Comparison of ENCODE assay signal across 15 cellular contexts in the genomic region with DNA sequence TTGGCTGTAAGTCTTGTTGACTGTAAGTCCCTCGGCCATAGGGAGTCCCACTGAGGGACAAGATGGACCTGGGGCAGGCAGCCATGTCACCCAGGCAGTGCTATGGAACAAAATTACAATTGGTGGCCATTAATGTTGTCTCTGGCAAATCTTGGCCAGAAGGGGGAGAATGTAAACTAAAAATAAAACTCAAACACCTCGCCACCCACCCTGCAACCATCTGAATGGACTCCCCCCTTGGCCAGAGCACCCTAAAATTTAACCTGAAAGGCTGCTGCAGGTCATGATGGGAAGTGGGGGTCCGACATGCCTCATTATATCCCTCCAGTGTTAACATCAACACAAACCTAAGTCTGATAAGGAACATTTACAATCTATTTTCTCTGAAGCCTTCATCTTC. TPM values are rescaled to one million over a fixed set of nuclear protein-coding genes. Genes with fewer than 3 reads are reported as not detected.
DNase-seq lines count a peak whose midpoint lies in the region; FAIRE-seq and TF ChIP-seq lines count a peak whose summit lies in the region.
"Had no signal": no experiment of that assay in that cellular context is flagged by ENCODE, and none has a peak within 500 bp of the region (broad histone marks: within the 10 kb centered on the region; RNA-seq: fewer than 3 reads in every experiment).

No MANE protein-coding gene starts in this region.

- no peaks in the 10 kb centered on the region for H3K79me1 ChIP-seq in H1 (ENCODE audit: low read depth, low read length)
- H3K79me1 ChIP-seq in neuronal stem cell (ENCODE audit: low read depth, low read length): no peaks in the 10 kb centered on the region

- FAIRE-seq in H1 (lab: Jason Lieb, UNC) (peak; percentile 45), GM12892 (lab: Jason Lieb, UNC) (no peak)

- 79% methylated on average over 3 of the region's 3 CpGs; no CpG with 5 or more reads in 1 of the 2 experiments for WGBS in H1 (ENCODE audit: extremely low coverage in 1 of 2, insufficient coverage in 1 of 2, insufficient read length in 1 of 2, insufficient replicate concordance in 2 of 2, low coverage in 1 of 2, low lambda C conversion rate in 2 of 2, missing lambda C conversion rate in 1 of 2), 2 experiments
- no CpG with 5 or more reads among the region's 3 CpGs for WGBS in neuronal stem cell (ENCODE audit: extremely low coverage in 2 of 2, insufficient read length in 2 of 2, insufficient replicate concordance in 1 of 2), 2 donors

- CTCF ChIA-PET in OCI-LY7 (lab: Charles Lee; ENCODE audit: unreplicated experiment) (no interaction called here), H1 (lab: Charles Lee; ENCODE audit: partially characterized antibody) (interaction anchor here (0.7 to 5.9 kb wide), 14 partner anchors 8 to 112 kb away, joined by 3 to 69 read pairs (median 10); a partner anchor contains a TSS)

- no peaks in the 10 kb centered on the region for H3K9me2 ChIP-seq in OCI-LY7 (ENCODE audit: insufficient read depth, low read length)

- H3K9ac ChIP-seq in H1 (replicated peaks in 1 of 4; ENCODE audit: extremely low read depth in 1 of 4, low read depth in 3 of 4, low read length in 3 of 4) (no peak overlapping the region), neuronal stem cell (ENCODE audit: low read depth, low read length, poor library complexity) (no peak overlapping the region)

- no peaks in the 10 kb centered on the region for H3K36me3 ChIP-seq in OCI-LY7 (ENCODE audit: insufficient read depth, low read length)
- no peaks in the 10 kb centered on the region for H3K36me3 ChIP-seq in H1 (ENCODE audit: control insufficient read depth in 2 of 4, insufficient read depth in 4 of 4, low read length in 3 of 4)
- H3K36me3 ChIP-seq in neuronal stem cell (replicated peaks in 1 of 2; ENCODE audit: control insufficient read depth in 2 of 2, insufficient read depth in 2 of 2, low read length in 2 of 2): peaks cover 0 to 8% of the 10 kb centered on the region in 2 donors

- no peak overlapping the region for H2AFZ ChIP-seq in OCI-LY7 (ENCODE audit: low read length)
- H2AFZ ChIP-seq in H1 (ENCODE audit: low read length): no peak overlapping the region
- peak overlapping the region; percentile 15 for H2AFZ ChIP-seq in neuronal stem cell (ENCODE audit: low read length)

- H3K18ac ChIP-seq in H1 (ENCODE audit: extremely low read depth, low read length) (no peak overlapping the region), neuronal stem cell (ENCODE audit: low read length) (no peak overlapping the region)

- DNase-seq in OCI-LY7 (ENCODE audit: low spot score): no peak
- DNase-seq in H1 (ENCODE audit: low read depth in 1 of 2, low spot score in 2 of 2): no peak
- DNase-seq in neuronal stem cell (ENCODE audit: low spot score): no peak
- no peak for DNase-seq in NCI-H82 treated with DMSO at 0.1 percent for 48 hours (lab: John Stamatoyannopoulos, UW; ENCODE audit: unreplicated experiment)
- no peak for DNase-seq in NOMO-1 treated with DMSO at 0.1 percent for 48 hours (lab: John Stamatoyannopoulos, UW; ENCODE audit: unreplicated experiment)
- DNase-seq in GM12892 (ENCODE audit: insufficient read length): no peak
- DNase-seq: CD8-positive, alpha-beta T cell; HCEC 1CT; KG1; NCI-H1105; NCI-H187; NCI-H446; NCI-H774 had no signal

- H2BK120ac ChIP-seq in H1 (replicated peaks; ENCODE audit: low read depth, low read length): no peak overlapping the region
- H2BK120ac ChIP-seq in neuronal stem cell (ENCODE audit: low read depth, low read length): no peak overlapping the region

- H3K14ac ChIP-seq in H1 (ENCODE audit: insufficient read length) (no peak overlapping the region), neuronal stem cell (ENCODE audit: low read length) (no peak overlapping the region)

- H4K91ac ChIP-seq in H1 (replicated peaks; ENCODE audit: insufficient read length, low read length) (no peak overlapping the region), neuronal stem cell (ENCODE audit: low read depth, low read length, poor library complexity) (no peak overlapping the region)

- POLR2A ChIA-PET in OCI-LY7 (lab: Charles Lee): no interaction called here
- POLR2A ChIA-PET in H1 (lab: Charles Lee; ENCODE audit: partially characterized antibody): interaction anchor here (0.9 to 3.7 kb wide), 4 partner anchors 10 to 23 kb away, joined by 4 to 25 read pairs (median 13); a partner anchor contains a TSS

- TF ChIP-seq POLR2A in H1 (IDR thresholded peaks at IDR 0.05; ENCODE audit: control extremely low read depth in 1 of 2, low read depth in 2 of 2, low read length in 2 of 2) (no peak), GM12892 (IDR thresholded peaks at IDR 0.05; ENCODE audit: low read depth, low read length) (no peak)

- H3K4me3 ChIP-seq in OCI-LY7 (ENCODE audit: low read depth, low read length, poor library complexity, severe bottlenecking): no peak overlapping the region
- H3K4me3 ChIP-seq in H1 (ENCODE audit: extremely low read depth in 1 of 4, insufficient read depth in 2 of 4, low read depth in 3 of 4, low read length in 4 of 4): no peak overlapping the region
- H3K4me3 ChIP-seq in neuronal stem cell (ENCODE audit: low read length in 2 of 2): no peak overlapping the region

- H3K4me2 ChIP-seq in OCI-LY7 (ENCODE audit: low read length) (no peak overlapping the region), H1 (ENCODE audit: insufficient read depth in 1 of 2, low read depth in 2 of 2, low read length in 2 of 2) (no peak overlapping the region), neuronal stem cell (ENCODE audit: insufficient read depth, low read length, poor library complexity, severe bottlenecking) (no peak overlapping the region)

- no peak overlapping the region for H4K5ac ChIP-seq in H1 (ENCODE audit: insufficient read length, low read depth, low read length)

- no peak for TF ChIP-seq RAD21 in H1 (IDR thresholded peaks at IDR 0.05 in 1 of 2, conservative IDR thresholded peaks at IDR 0.05 in 1 of 2; ENCODE audit: low read depth in 2 of 2, low read length in 2 of 2)

- no TSS peak for BruUV-seq in OCI-LY7 (replicated peaks; lab: Mats Ljungman, UMichigan)

- no peak overlapping the region for H3K56ac ChIP-seq in H1 (replicated peaks; ENCODE audit: insufficient read length, low read depth, low read length)

- no peak for TF ChIP-seq EP300 in H1 (IDR thresholded peaks at IDR 0.05; ENCODE audit: borderline replicate concordance in 1 of 2, low read depth in 2 of 2, low read length in 2 of 2)

- no peak overlapping the region for H2AK5ac ChIP-seq in H1 (ENCODE audit: low read depth, low read length)
- no peak overlapping the region for H2AK5ac ChIP-seq in neuronal stem cell (ENCODE audit: low read depth, low read length)

- peaks cover 11% of the 10 kb centered on the region for H3K9me3 ChIP-seq in OCI-LY7 (ENCODE audit: low read length)
- H3K9me3 ChIP-seq in H1 (ENCODE audit: insufficient read depth in 2 of 2, low read depth in 1 of 2, low read length in 1 of 2): peaks cover 5 to 14% of the 10 kb centered on the region in 2 experiments
- peaks cover 0 to 2% of the 10 kb centered on the region in 2 donors for H3K9me3 ChIP-seq in neuronal stem cell (replicated peaks in 1 of 2; ENCODE audit: control insufficient read depth in 2 of 2, insufficient read depth in 1 of 2, low read depth in 1 of 2, low read length in 2 of 2)

- H3K23ac ChIP-seq in H1 (ENCODE audit: insufficient read length): no peak overlapping the region
- no peak overlapping the region for H3K23ac ChIP-seq in neuronal stem cell (ENCODE audit: low read depth, low read length, poor library complexity)

- intact Hi-C loops in OCI-LY7 (cut with micrococcal nuclease; ENCODE audit: unreplicated experiment): no loop called here

- TF ChIP-seq CTCF in C4-2B (conservative IDR thresholded peaks at IDR 0.05): peak; percentile 9; the same call in 1 of the 2 replicates
- TF ChIP-seq CTCF in OCI-LY7 (conservative IDR thresholded peaks at IDR 0.05; ENCODE audit: low read length): peak; percentile 22; the same call in 1 of the 2 replicates
- no peak for TF ChIP-seq CTCF in H1 (IDR thresholded peaks at IDR 0.05; ENCODE audit: control extremely low read depth in 1 of 3, insufficient read depth in 1 of 3, low read depth in 1 of 3, low read length in 3 of 3)

- no peaks in the 10 kb centered on the region for H3K27me3 ChIP-seq in H1 (replicated peaks in 1 of 4; ENCODE audit: control insufficient read depth in 3 of 4, extremely low read depth in 1 of 4, insufficient read depth in 3 of 4, low read length in 3 of 4)
- no peaks in the 10 kb centered on the region for H3K27me3 ChIP-seq in neuronal stem cell (ENCODE audit: control insufficient read depth in 3 of 3, insufficient read depth in 3 of 3, low read depth in 1 of 3, low read length in 3 of 3)

- H4K20me1 ChIP-seq in OCI-LY7 (ENCODE audit: insufficient read depth, low read length): no peaks in the 10 kb centered on the region
- H4K20me1 ChIP-seq in H1 (replicated peaks in 1 of 2; ENCODE audit: control insufficient read depth in 1 of 2, insufficient read depth in 2 of 2, low read length in 2 of 2): no peaks in the 10 kb centered on the region

- H3K79me2 ChIP-seq in OCI-LY7 (ENCODE audit: insufficient read depth, low read depth, low read length) (no peaks in the 10 kb centered on the region), H1 (ENCODE audit: control insufficient read depth in 1 of 2, insufficient read depth in 2 of 2, low read length in 2 of 2) (no peaks in the 10 kb centered on the region)

- no peak overlapping the region for H2BK15ac ChIP-seq in H1 (ENCODE audit: low read length)
- no peak overlapping the region for H2BK15ac ChIP-seq in neuronal stem cell (ENCODE audit: low read length)

- H3K23me2 ChIP-seq in H1 (ENCODE audit: low read depth, low read length): no peaks in the 10 kb centered on the region

- no peak overlapping the region for H2BK12ac ChIP-seq in H1 (ENCODE audit: low read depth, low read length)
- H2BK12ac ChIP-seq in neuronal stem cell (ENCODE audit: low read length): no peak overlapping the region

- H4K8ac ChIP-seq in H1 (ENCODE audit: extremely low read depth, insufficient read depth, low read length) (no peak overlapping the region), neuronal stem cell (ENCODE audit: low read depth, low read length) (no peak overlapping the region)

- no peak overlapping the region for H3K27ac ChIP-seq in C4-2B
- H3K27ac ChIP-seq in OCI-LY7 (ENCODE audit: low read depth, low read length, poor library complexity, severe bottlenecking): no peak overlapping the region
- H3K27ac ChIP-seq in H1 (ENCODE audit: low read depth, low read length): no peak overlapping the region
- H3K27ac ChIP-seq in neuronal stem cell (replicated peaks; ENCODE audit: low read length): no peak overlapping the region

- H3K4me1 ChIP-seq in OCI-LY7 (ENCODE audit: insufficient read depth, low read length, poor library complexity, severe bottlenecking) (no peaks in the 10 kb centered on the region), H1 (replicated peaks in 1 of 4; ENCODE audit: control insufficient read depth in 3 of 4, insufficient read depth in 4 of 4, low read length in 3 of 4) (peaks cover 0 to 4% (median 1%) of the 10 kb centered on the region in 4 experiments; a peak in 3 of 7 replicates), neuronal stem cell (ENCODE audit: control insufficient read depth in 2 of 2, insufficient read depth in 1 of 2, low read depth in 1 of 2, low read length in 2 of 2) (no peaks in the 10 kb centered on the region)

- H2BK5ac ChIP-seq in H1 (ENCODE audit: low read depth, low read length): no peak overlapping the region
- H2BK5ac ChIP-seq in neuronal stem cell (ENCODE audit: low read length): no peak overlapping the region

- H3K4ac ChIP-seq in H1 (replicated peaks; ENCODE audit: insufficient read length, low read depth, low read length) (no peak overlapping the region), neuronal stem cell (ENCODE audit: low read length) (no peak overlapping the region)

- H2BK20ac ChIP-seq in H1 (ENCODE audit: low read length): no peak overlapping the region

RNA-seq across cellular contexts. Expression of a gene that starts 8.2 kb away (rescaled TPM):
- total RNA-seq in OCI-LY7 (2014; rRNA removed; shearing (Covaris generic)): not detected in 2 replicates
- total RNA-seq in OCI-LY7 (2022): not detected in 2 replicates
- 39.4 and 43.0 TPM in 2 replicates for total RNA-seq in H1 (2021; fragmentation: NEBNext Ultra II Directional; extraction: Animal tissue kit (Norgen Biotek cat#: 25700))
- polyA plus RNA-seq in H1 (2011; rRNA removed): 49.0 and 77.7 TPM in 2 replicates
- 37.0 TPM for polyA plus RNA-seq in H1 (2011; cell fraction: cytosol; rRNA removed)
- 247 TPM for polyA plus RNA-seq in H1 (2011; cell fraction: nucleus; rRNA removed)
- polyA plus RNA-seq in H1 (2012, experiment 1 of 2): 27.3 to 49.2 TPM (median 43.9 TPM) in 4 replicates
- 32.6 TPM for polyA plus RNA-seq in H1 (2012, experiment 2 of 2)
- polyA plus RNA-seq in H1 (2013, experiment 1 of 2): 46.6 TPM
- polyA plus RNA-seq in H1 (2013, experiment 2 of 2): 48.6 TPM
- polyA minus RNA-seq in H1 (2011; rRNA and poly(A)+ RNA removed): 17.3 and 17.8 TPM in 2 replicates
- 21.3 TPM for polyA minus RNA-seq in H1 (2011; cell fraction: cytosol; rRNA and poly(A)+ RNA removed)
- 35.1 TPM for polyA minus RNA-seq in H1 (2011; cell fraction: nucleus; rRNA and poly(A)+ RNA removed)
- polyA plus RNA-seq in neuronal stem cell (2013, experiment 1 of 2): 62.0 TPM
- polyA plus RNA-seq in neuronal stem cell (2013, experiment 2 of 2): 60.0 TPM
- polyA plus RNA-seq in GM12892 (2012; ENCODE audit: missing spikeins): not detected
- total RNA-seq: MCF 10A had no signal

RNA-seq across cellular contexts. Expression of a gene that starts 20.5 kb away (rescaled TPM):
- not detected in 2 replicates for total RNA-seq in OCI-LY7 (2014; rRNA removed; shearing (Covaris generic))
- not detected in 2 replicates for total RNA-seq in OCI-LY7 (2022)
- total RNA-seq in H1 (2021; fragmentation: NEBNext Ultra II Directional; extraction: Animal tissue kit (Norgen Biotek cat#: 25700)): 27.8 and 29.0 TPM in 2 replicates
- polyA plus RNA-seq in H1 (2011; rRNA removed): 28.6 and 39.0 TPM in 2 replicates
- polyA plus RNA-seq in H1 (2011; cell fraction: cytosol; rRNA removed): 26.5 TPM
- polyA plus RNA-seq in H1 (2011; cell fraction: nucleus; rRNA removed): 117 TPM
- polyA plus RNA-seq in H1 (2012, experiment 1 of 2): 24.4 to 40.8 TPM (median 33.7 TPM) in 4 replicates
- polyA plus RNA-seq in H1 (2012, experiment 2 of 2): 28.0 TPM
- 16.2 TPM for polyA plus RNA-seq in H1 (2013, experiment 1 of 2)
- polyA plus RNA-seq in H1 (2013, experiment 2 of 2): 15.1 TPM
- polyA minus RNA-seq in H1 (2011; rRNA and poly(A)+ RNA removed): 9.1 and 9.3 TPM in 2 replicates
- 11.7 TPM for polyA minus RNA-seq in H1 (2011; cell fraction: cytosol; rRNA and poly(A)+ RNA removed)
- 26.7 TPM for polyA minus RNA-seq in H1 (2011; cell fraction: nucleus; rRNA and poly(A)+ RNA removed)
- 74.5 TPM for polyA plus RNA-seq in neuronal stem cell (2013, experiment 1 of 2)
- polyA plus RNA-seq in neuronal stem cell (2013, experiment 2 of 2): 74.5 TPM
- polyA plus RNA-seq in GM12892 (2012; ENCODE audit: missing spikeins): not detected
- total RNA-seq: CD8-positive, alpha-beta T cell; MCF 10A had no signal

RNA-seq across cellular contexts. Expression of a gene that starts 23.2 kb away (rescaled TPM):
- total RNA-seq in OCI-LY7 (2014; rRNA removed; shearing (Covaris generic)): 120 and 167 TPM in 2 replicates
- 314 and 319 TPM in 2 replicates for total RNA-seq in OCI-LY7 (2022)
- 300 and 312 TPM in 2 replicates for total RNA-seq in H1 (2021; fragmentation: NEBNext Ultra II Directional; extraction: Animal tissue kit (Norgen Biotek cat#: 25700))
- polyA plus RNA-seq in H1 (2011; rRNA removed): 229 and 331 TPM in 2 replicates
- 278 TPM for polyA plus RNA-seq in H1 (2011; cell fraction: cytosol; rRNA removed)
- 560 TPM for polyA plus RNA-seq in H1 (2011; cell fraction: nucleus; rRNA removed)
- 306 to 331 TPM (median 322 TPM) in 4 replicates for polyA plus RNA-seq in H1 (2012, experiment 1 of 2)
- polyA plus RNA-seq in H1 (2012, experiment 2 of 2): 212 TPM
- polyA plus RNA-seq in H1 (2013, experiment 1 of 2): 219 TPM
- 203 TPM for polyA plus RNA-seq in H1 (2013, experiment 2 of 2)
- 165 and 168 TPM in 2 replicates for polyA minus RNA-seq in H1 (2011; rRNA and poly(A)+ RNA removed)
- polyA minus RNA-seq in H1 (2011; cell fraction: cytosol; rRNA and poly(A)+ RNA removed): 87.4 TPM
- polyA minus RNA-seq in H1 (2011; cell fraction: nucleus; rRNA and poly(A)+ RNA removed): 112 TPM
- polyA plus RNA-seq in neuronal stem cell (2013, experiment 1 of 2): 311 TPM
- polyA plus RNA-seq in neuronal stem cell (2013, experiment 2 of 2): 303 TPM
- 136 TPM for polyA plus RNA-seq in GM12892 (2012; ENCODE audit: missing spikeins)

RNA-seq across cellular contexts. Expression of a gene that starts 28.1 kb away (rescaled TPM):
- total RNA-seq in OCI-LY7 (2014; rRNA removed; shearing (Covaris generic)): not detected in 2 replicates
- not detected in 2 replicates for total RNA-seq in OCI-LY7 (2022)
- not detected in 2 replicates for total RNA-seq in H1 (2021; fragmentation: NEBNext Ultra II Directional; extraction: Animal tissue kit (Norgen Biotek cat#: 25700))
- polyA plus RNA-seq in H1 (2011; rRNA removed): not detected in 2 replicates
- not detected for polyA plus RNA-seq in H1 (2011; cell fraction: cytosol; rRNA removed)
- polyA plus RNA-seq in H1 (2011; cell fraction: nucleus; rRNA removed): not detected
- not detected in 4 replicates for polyA plus RNA-seq in H1 (2012, experiment 1 of 2)
- polyA plus RNA-seq in H1 (2012, experiment 2 of 2): not detected
- polyA plus RNA-seq in H1 (2013, experiment 1 of 2): 0.04 TPM
- polyA plus RNA-seq in H1 (2013, experiment 2 of 2): not detected
- not detected in 2 replicates for polyA minus RNA-seq in H1 (2011; rRNA and poly(A)+ RNA removed)
- not detected for polyA minus RNA-seq in H1 (2011; cell fraction: cytosol; rRNA and poly(A)+ RNA removed)
- polyA minus RNA-seq in H1 (2011; cell fraction: nucleus; rRNA and poly(A)+ RNA removed): not detected
- not detected for polyA plus RNA-seq in neuronal stem cell (2013, experiment 1 of 2)
- polyA plus RNA-seq in neuronal stem cell (2013, experiment 2 of 2): not detected
- polyA plus RNA-seq in GM12892 (2012; ENCODE audit: missing spikeins): not detected
- total RNA-seq: CD8-positive, alpha-beta T cell; MCF 10A had no signal

RNA-seq across cellular contexts. Expression of a gene that starts 32.4 kb away (rescaled TPM):
- total RNA-seq in OCI-LY7 (2014; rRNA removed; shearing (Covaris generic)): not detected in 2 replicates
- total RNA-seq in OCI-LY7 (2022): not detected in 2 replicates
- not detected in 2 replicates for total RNA-seq in H1 (2021; fragmentation: NEBNext Ultra II Directional; extraction: Animal tissue kit (Norgen Biotek cat#: 25700))
- polyA plus RNA-seq in H1 (2011; rRNA removed): 2.1 and 2.8 TPM in 2 replicates
- 1.4 TPM for polyA plus RNA-seq in H1 (2011; cell fraction: cytosol; rRNA removed)
- 2.1 TPM for polyA plus RNA-seq in H1 (2011; cell fraction: nucleus; rRNA removed)
- 0.29 to 0.90 TPM (median 0.57 TPM) in 4 replicates for polyA plus RNA-seq in H1 (2012, experiment 1 of 2)
- polyA plus RNA-seq in H1 (2012, experiment 2 of 2): 1.1 TPM
- polyA plus RNA-seq in H1 (2013, experiment 1 of 2): 0.06 TPM
- 0.22 TPM for polyA plus RNA-seq in H1 (2013, experiment 2 of 2)
- 0.66 and 2.6 TPM in 2 replicates for polyA minus RNA-seq in H1 (2011; rRNA and poly(A)+ RNA removed)
- polyA minus RNA-seq in H1 (2011; cell fraction: cytosol; rRNA and poly(A)+ RNA removed): not detected
- not detected for polyA minus RNA-seq in H1 (2011; cell fraction: nucleus; rRNA and poly(A)+ RNA removed)
- 5.0 TPM for polyA plus RNA-seq in neuronal stem cell (2013, experiment 1 of 2)
- 4.4 TPM for polyA plus RNA-seq in neuronal stem cell (2013, experiment 2 of 2)
- polyA plus RNA-seq in GM12892 (2012; ENCODE audit: missing spikeins): not detected
- total RNA-seq: CD8-positive, alpha-beta T cell; MCF 10A had no signal

Comparison
In these comparisons a context has a peak if more than half of its experiments do, and no peak if none do; other contexts are left out.
1. CTCF ChIP-seq: peak in C4-2B (single experiment) and OCI-LY7 (single experiment); none in H1 (0 of 3).
2. RNA of a gene that starts 8.2 kb away (total RNA-seq): 39.4 to 43.0 TPM in H1; not detected in OCI-LY7; every median in the first group is over 10 times any median in the second.
3. RNA of a gene that starts 20.5 kb away (total RNA-seq): 27.8 to 29.0 TPM in H1; not detected in OCI-LY7; every median in the first group is over 10 times any median in the second.